ENCODE assay signal across 25 cellular contexts in the genomic region with DNA sequence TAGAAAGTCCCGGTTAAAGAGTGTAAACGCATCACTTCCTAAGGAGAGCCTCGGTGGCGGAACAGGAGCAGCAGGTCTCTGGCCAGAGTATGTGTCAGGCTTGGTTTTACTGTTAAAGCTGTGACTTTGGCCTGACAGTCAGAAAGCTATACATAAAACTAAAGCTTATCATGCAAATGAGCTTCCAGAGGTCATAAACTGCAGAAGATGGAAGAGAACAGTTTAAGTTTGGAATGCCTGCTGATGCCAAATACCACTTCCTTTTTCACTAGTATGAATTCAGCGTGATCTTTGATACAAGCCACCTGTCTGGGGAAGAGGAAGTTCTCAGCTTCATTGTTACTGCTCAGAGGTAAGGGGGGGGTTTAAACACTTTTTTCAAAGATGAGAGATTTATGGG.
DNase-seq lines count a peak whose midpoint lies in the region; ATAC-seq and TF ChIP-seq lines count a peak whose summit lies in the region.
"Had no signal": no experiment of that assay in that cellular context is flagged by ENCODE, and none has a peak within 500 bp of the region (broad histone marks: within the 10 kb centered on the region; RNA-seq: fewer than 3 reads in every experiment).

No MANE protein-coding gene starts in this region.

- TF ChIP-seq CTCF in heart left ventricle (IDR thresholded peaks at IDR 0.05) (no peak), heart right ventricle (IDR thresholded peaks at IDR 0.05) (no peak), esophagus muscularis mucosa (IDR thresholded peaks at IDR 0.05) (no peak)

- TF ChIP-seq POLR2A in heart left ventricle (IDR thresholded peaks at IDR 0.05) (no peak), esophagus muscularis mucosa (IDR thresholded peaks at IDR 0.05; ENCODE audit: low read depth) (no peak)

- H3K27ac ChIP-seq in heart left ventricle = peak overlapping the region in 7 of 12 donors; percentile 4 to 69 (median 21)
- H3K27ac ChIP-seq in heart right ventricle = peak overlapping the region in 5 of 10 donors; percentile 27 to 84 (median 60)
- no peak overlapping the region for H3K27ac ChIP-seq in esophagus muscularis mucosa (replicated peaks in 1 of 4)
- H3K27ac ChIP-seq: body of pancreas, right atrium auricular region, tibial artery had no signal

- H3K36me3 ChIP-seq in heart left ventricle = peaks cover 0 to 56% (median 10%) of the 10 kb centered on the region in 9 donors
- H3K36me3 ChIP-seq in heart right ventricle = peaks cover 0 to 61% (median 0%) of the 10 kb centered on the region in 9 donors
- peaks cover 0 to 49% (median 30%) of the 10 kb centered on the region in 4 donors for H3K36me3 ChIP-seq in esophagus muscularis mucosa
- H3K36me3 ChIP-seq: right atrium auricular region had no signal

- intact Hi-C loops in heart left ventricle (cut with DNase I) = loop anchor here in 2 of 10 donors (5.0 kb wide), 3 partner anchors 54 to 194 kb away; no protein-coding TSS in a partner anchor
- intact Hi-C loops in heart right ventricle (cut with DNase I) = loop anchor here in 1 of 10 donors (5.0 kb wide), 1 partner anchor 199 kb away; no protein-coding TSS in a partner anchor
- intact Hi-C loops in esophagus muscularis mucosa (cut with DNase I) = no loop called here

- 43 to 57% (median 51%) methylated on average over 5 of the region's 5 CpGs for WGBS in heart left ventricle, 4 donors
- 51 to 52% methylated on average over 5 of the region's 5 CpGs for WGBS in heart right ventricle, 2 donors
- WGBS in esophagus muscularis mucosa = 46% methylated on average over 5 of the region's 5 CpGs

- TF ChIP-seq EP300 in esophagus muscularis mucosa (IDR thresholded peaks at IDR 0.05) = no peak

- no peaks in the 10 kb centered on the region for H3K9me3 ChIP-seq in heart left ventricle
- no peaks in the 10 kb centered on the region for H3K9me3 ChIP-seq in heart right ventricle
- H3K9me3 ChIP-seq in esophagus muscularis mucosa = no peaks in the 10 kb centered on the region
- H3K9me3 ChIP-seq: body of pancreas, right atrium auricular region, tibial artery had no signal

- no peaks in the 10 kb centered on the region for H3K27me3 ChIP-seq in heart left ventricle
- H3K27me3 ChIP-seq in heart right ventricle = no peaks in the 10 kb centered on the region
- no peaks in the 10 kb centered on the region for H3K27me3 ChIP-seq in esophagus muscularis mucosa
- H3K27me3 ChIP-seq: body of pancreas, right atrium auricular region, tibial artery had no signal

- DNase-seq in heart left ventricle = no peak
- no peak for DNase-seq in heart right ventricle
- peak; percentile 53 for DNase-seq in KBM-7
- peak; percentile 34 for DNase-seq in esophagus muscularis mucosa (ENCODE audit: extremely low spot score)
- DNase-seq in pons (ENCODE audit: low spot score) = no peak
- no peak for DNase-seq in UCSD-AML1 (lab: John Stamatoyannopoulos, UW; ENCODE audit: unreplicated experiment)
- DNase-seq: activated CD4-positive, alpha-beta T cell treated with anti-CD3 and anti-CD28 coated beads, Interleukin-2, amount 50 U/mL, for 48 hours; activated CD4-positive, CD25-positive, alpha-beta regulatory T cell; activated gamma-delta T cell treated with Interleukin-2 at 50 U/mL for 16 hours; activated T-cell treated with anti-CD3 and anti-CD28 coated beads for 4 hours; AML-193; body of pancreas; KG1; mesendoderm; naive thymus-derived CD4-positive, alpha-beta T cell; NCI-H187; NCI-H69; stimulated activated CD4-positive, alpha-beta T cell treated with anti-CD3 and anti-CD28 coated beads, Interleukin-12 subunit alpha, Interleukin-12 subunit beta, amount 100 ng/mL, for 4 hours; stimulated activated CD4-positive, alpha-beta T cell treated with anti-CD3 and anti-CD28 coated beads, Interleukin-4, amount 100 ng/mL, for 4 hours; stimulated activated naive CD8-positive, alpha-beta T cell treated with anti-CD3 and anti-CD28 coated beads, Interleukin-15, amount 100 ng/mL, for 72 hours; T-helper 9 cell; tibial artery had no signal

- ATAC-seq in heart left ventricle = no peak
- no peak for ATAC-seq in heart right ventricle
- ATAC-seq in GM19035 (IDR thresholded peaks at IDR 0.05; ENCODE audit: unreplicated experiment) = no peak
- ATAC-seq in HG03521 (IDR thresholded peaks at IDR 0.05; ENCODE audit: unreplicated experiment) = no peak
- ATAC-seq: body of pancreas; naive thymus-derived CD4-positive, alpha-beta T cell; stimulated activated naive CD8-positive, alpha-beta T cell treated with anti-CD3 and anti-CD28 coated beads, Interleukin-15, amount 100 ng/mL, for 72 hours had no signal

- in situ Hi-C loops in KBM-7 (cut with MboI; ENCODE audit: low pct_unique_long_range_greater_than_20kb, low sequenced_read_pairs) = no loop called here

- H3K4me3 ChIP-seq in heart left ventricle (no peak overlapping the region), heart right ventricle (no peak overlapping the region), esophagus muscularis mucosa (no peak overlapping the region)
- H3K4me3 ChIP-seq: body of pancreas, right atrium auricular region, tibial artery had no signal

- H3K4me1 ChIP-seq in heart left ventricle = peaks cover 3 to 57% (median 27%) of the 10 kb centered on the region in 12 donors
- peaks cover 5 to 66% (median 35%) of the 10 kb centered on the region in 9 donors for H3K4me1 ChIP-seq in heart right ventricle
- H3K4me1 ChIP-seq in esophagus muscularis mucosa = peaks cover 5 to 46% (median 29%) of the 10 kb centered on the region in 4 donors
- H3K4me1 ChIP-seq: body of pancreas had no signal

Comparison
In these comparisons a context has a peak if more than half of its experiments do, and no peak if none do; other contexts are left out.
1. DNase-seq: peak in KBM-7 (single experiment) and esophagus muscularis mucosa (single experiment); none in heart left ventricle (0 of 5), heart right ventricle (0 of 2), pons (single experiment) and UCSD-AML1 (single experiment).
2. H3K27ac ChIP-seq: peak in heart left ventricle (7 of 12); none in esophagus muscularis mucosa (0 of 4).